Comparison of ENCODE assay signal across 20 cellular contexts in the genomic region with DNA sequence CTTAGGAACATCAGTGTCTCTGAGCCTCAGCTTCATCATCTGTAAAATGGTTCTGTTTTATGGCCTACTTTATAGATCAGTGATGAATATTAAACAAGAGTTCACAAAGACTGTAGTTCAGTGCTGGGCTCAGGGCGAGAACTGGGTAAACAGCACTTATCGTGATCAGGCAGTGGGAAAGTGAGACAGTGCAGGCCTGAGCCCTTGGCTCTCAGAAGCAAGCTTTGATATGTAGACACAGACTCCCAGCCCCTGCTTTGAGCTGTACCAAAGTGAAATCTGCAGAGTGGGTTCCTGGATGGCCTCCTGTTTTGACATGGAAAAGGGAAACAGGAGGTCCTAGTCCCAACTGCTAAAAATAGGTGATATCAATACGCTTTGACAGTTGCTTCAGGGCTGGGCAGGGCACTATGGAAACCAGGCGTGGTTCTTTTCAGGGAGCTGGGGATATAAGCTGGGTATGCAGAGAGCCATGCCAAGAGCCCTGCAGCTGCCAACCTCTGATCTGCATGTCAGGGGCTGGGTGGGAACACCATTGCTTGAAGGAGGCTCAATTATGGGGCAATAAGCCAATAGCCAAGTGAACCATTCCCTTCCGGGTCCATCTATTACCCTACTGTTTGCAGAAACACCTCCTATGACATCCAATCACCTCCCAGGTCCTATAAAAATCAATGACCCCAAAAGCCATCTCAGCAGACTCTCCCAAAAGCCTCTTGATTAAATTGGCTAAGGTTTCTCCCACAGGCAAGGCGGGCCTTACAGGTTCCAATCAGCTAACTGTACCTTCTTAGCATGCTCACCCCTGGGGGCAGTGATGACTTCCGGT. TPM values are rescaled to one million over a fixed set of nuclear protein-coding genes. Genes with fewer than 3 reads are reported as not detected.
DNase-seq lines count a peak whose midpoint lies in the region; ATAC-seq, FAIRE-seq and TF ChIP-seq lines count a peak whose summit lies in the region.
"Had no signal": no experiment of that assay in that cellular context is flagged by ENCODE, and none has a peak within 500 bp of the region (broad histone marks: within the 10 kb centered on the region; RNA-seq: fewer than 3 reads in every experiment).

No MANE protein-coding gene starts in this region.

- no peaks in the 10 kb centered on the region for H3K9me2 ChIP-seq in GM23338 (ENCODE audit: insufficient read depth)

- WGBS in pancreas, 2 donors: 37 to 41% methylated on average over 7 of the region's 7 CpGs

- H3K4me1 ChIP-seq in right atrium auricular region: peaks cover 0 to 30% of the 10 kb centered on the region in 2 donors
- H3K4me1 ChIP-seq in pancreas: peaks cover 37 to 51% (median 48%) of the 10 kb centered on the region in 3 donors
- H3K4me1 ChIP-seq in GM23338 (ENCODE audit: insufficient read depth): peaks cover 10% of the 10 kb centered on the region

- intact Hi-C loops in pancreas (cut with DNase I): no loop called here

- peaks cover 11% of the 10 kb centered on the region for H4K20me1 ChIP-seq in GM23338 (replicated peaks; ENCODE audit: insufficient read depth)

- no peak for TF ChIP-seq CTCF in right atrium auricular region (IDR thresholded peaks at IDR 0.05)
- no peak for TF ChIP-seq CTCF in pancreas (IDR thresholded peaks at IDR 0.05)
- no peak for TF ChIP-seq CTCF in GM23338 (conservative IDR thresholded peaks at IDR 0.05; ENCODE audit: low read depth in 2 of 2)
- TF ChIP-seq CTCF in glutamatergic neuron (IDR thresholded peaks at IDR 0.05; ENCODE audit: partially characterized antibody, unreplicated experiment): no peak

- ATAC-seq in pancreas (peak; percentile 44 to 65 (median 51)), GM23338 (no peak), HG03520 (IDR thresholded peaks at IDR 0.05; ENCODE audit: unreplicated experiment) (no peak)

- H3K4me3 Mint-ChIP-seq in GM23338: no peak overlapping the region
- no peak overlapping the region for H3K4me3 Mint-ChIP-seq in glutamatergic neuron (ENCODE audit: unreplicated experiment)
- H3K4me3 Mint-ChIP-seq: CD4-positive, alpha-beta memory T cell had no signal

- no peak overlapping the region for H3K4me3 ChIP-seq in right atrium auricular region
- no peak overlapping the region for H3K4me3 ChIP-seq in pancreas
- no peak overlapping the region for H3K4me3 ChIP-seq in GM23338
- H3K4me3 ChIP-seq: skin epidermis had no signal

- H3K27me3 Mint-ChIP-seq in GM23338 (ENCODE audit: insufficient read depth, low read depth, poor library complexity) (no peaks in the 10 kb centered on the region), glutamatergic neuron (ENCODE audit: unreplicated experiment) (peaks cover 2% of the 10 kb centered on the region)

- no peak overlapping the region for H3K4me2 ChIP-seq in GM23338

- H3K27me3 ChIP-seq in right atrium auricular region: no peaks in the 10 kb centered on the region
- no peaks in the 10 kb centered on the region for H3K27me3 ChIP-seq in pancreas
- H3K27me3 ChIP-seq in GM23338 (ENCODE audit: insufficient read depth): no peaks in the 10 kb centered on the region

- H3K36me3 Mint-ChIP-seq in GM23338 (ENCODE audit: low read depth): peaks cover 13% of the 10 kb centered on the region; the same call in 2 of the 3 replicates
- H3K36me3 Mint-ChIP-seq in glutamatergic neuron (ENCODE audit: unreplicated experiment): no peaks in the 10 kb centered on the region
- H3K36me3 Mint-ChIP-seq: CD4-positive, alpha-beta memory T cell had no signal

- FAIRE-seq in pancreas (lab: Jason Lieb, UNC): no peak
- FAIRE-seq: H1, islet of Langerhans had no signal

- H3K9me3 Mint-ChIP-seq in GM23338 (no peaks in the 10 kb centered on the region), glutamatergic neuron (ENCODE audit: unreplicated experiment) (no peaks in the 10 kb centered on the region)

- H3K4me1 Mint-ChIP-seq in GM23338: peaks cover 16% of the 10 kb centered on the region
- peaks cover 5% of the 10 kb centered on the region for H3K4me1 Mint-ChIP-seq in glutamatergic neuron (ENCODE audit: low read depth, unreplicated experiment)
- H3K4me1 Mint-ChIP-seq: CD4-positive, alpha-beta memory T cell had no signal

- H3K36me3 ChIP-seq in right atrium auricular region: no peaks in the 10 kb centered on the region
- no peaks in the 10 kb centered on the region for H3K36me3 ChIP-seq in pancreas
- H3K36me3 ChIP-seq in GM23338 (ENCODE audit: insufficient read depth): no peaks in the 10 kb centered on the region; the same call in 1 of the 2 replicates

- no peak overlapping the region for H2AFZ ChIP-seq in GM23338

- DNase-seq in DMS79 (lab: John Stamatoyannopoulos, UW): peak; percentile 54
- peak; percentile 52 for DNase-seq in NCI-H2196 treated with DMSO at 0.1 percent for 48 hours (lab: John Stamatoyannopoulos, UW; ENCODE audit: unreplicated experiment)
- DNase-seq in right atrium auricular region (ENCODE audit: low spot score): no peak
- peak in 4 of 6 donors; percentile 39 to 54 (median 48) for DNase-seq in pancreas
- no peak for DNase-seq in GM23338 (ENCODE audit: low spot score)
- no peak for DNase-seq in activated CD4-positive, alpha-beta T cell treated with anti-CD3 and anti-CD28 coated beads for 1 hour
- no peak for DNase-seq in glutamatergic neuron
- DNase-seq: activated CD4-positive, alpha-beta T cell treated with anti-CD3 and anti-CD28 coated beads, Interleukin-2, amount 50 U/mL, for 1 hour; activated naive CD4-positive, alpha-beta T cell treated with Interleukin-2 at 50 U/mL for 16 hours; CD4-positive, alpha-beta memory T cell; EL; head of caudate nucleus; midbrain; NCI-H2081 treated with DMSO at 0.1 percent for 48 hours; NK-92 treated with Interleukin-12 subunit alpha and Interleukin-12 subunit beta, amount 100 ng/mL, for 24 hours; stimulated activated CD4-positive, alpha-beta T cell treated with anti-CD3 and anti-CD28 coated beads, Interleukin-4, amount 100 ng/mL, for 24 hours had no signal

- no peak overlapping the region for H3K27ac Mint-ChIP-seq in GM23338
- H3K27ac Mint-ChIP-seq in glutamatergic neuron (ENCODE audit: unreplicated experiment): no peak overlapping the region
- H3K27ac Mint-ChIP-seq: CD4-positive, alpha-beta memory T cell had no signal

- H3K27ac ChIP-seq in right atrium auricular region: peak overlapping the region; percentile 32 to 62
- H3K27ac ChIP-seq in pancreas: peak overlapping the region in 2 of 4 donors; percentile 6 to 60
- H3K27ac ChIP-seq in GM23338 (ENCODE audit: low read depth): no peak overlapping the region
- H3K27ac ChIP-seq: skin epidermis had no signal

- H3K79me2 ChIP-seq in GM23338 (replicated peaks; ENCODE audit: insufficient read depth): peaks cover 37% of the 10 kb centered on the region

- no peaks in the 10 kb centered on the region for H3K9me3 ChIP-seq in right atrium auricular region
- no peaks in the 10 kb centered on the region for H3K9me3 ChIP-seq in pancreas

- no peaks in the 10 kb centered on the region for H3F3A ChIP-seq in GM23338 (replicated peaks; ENCODE audit: low read depth)

TF ChIP-seq in GM23338, 12 proteins besides CTCF, POLR2A, EP300 and RAD21 (continues in another document):
- TF ChIP-seq, protein P1, sequence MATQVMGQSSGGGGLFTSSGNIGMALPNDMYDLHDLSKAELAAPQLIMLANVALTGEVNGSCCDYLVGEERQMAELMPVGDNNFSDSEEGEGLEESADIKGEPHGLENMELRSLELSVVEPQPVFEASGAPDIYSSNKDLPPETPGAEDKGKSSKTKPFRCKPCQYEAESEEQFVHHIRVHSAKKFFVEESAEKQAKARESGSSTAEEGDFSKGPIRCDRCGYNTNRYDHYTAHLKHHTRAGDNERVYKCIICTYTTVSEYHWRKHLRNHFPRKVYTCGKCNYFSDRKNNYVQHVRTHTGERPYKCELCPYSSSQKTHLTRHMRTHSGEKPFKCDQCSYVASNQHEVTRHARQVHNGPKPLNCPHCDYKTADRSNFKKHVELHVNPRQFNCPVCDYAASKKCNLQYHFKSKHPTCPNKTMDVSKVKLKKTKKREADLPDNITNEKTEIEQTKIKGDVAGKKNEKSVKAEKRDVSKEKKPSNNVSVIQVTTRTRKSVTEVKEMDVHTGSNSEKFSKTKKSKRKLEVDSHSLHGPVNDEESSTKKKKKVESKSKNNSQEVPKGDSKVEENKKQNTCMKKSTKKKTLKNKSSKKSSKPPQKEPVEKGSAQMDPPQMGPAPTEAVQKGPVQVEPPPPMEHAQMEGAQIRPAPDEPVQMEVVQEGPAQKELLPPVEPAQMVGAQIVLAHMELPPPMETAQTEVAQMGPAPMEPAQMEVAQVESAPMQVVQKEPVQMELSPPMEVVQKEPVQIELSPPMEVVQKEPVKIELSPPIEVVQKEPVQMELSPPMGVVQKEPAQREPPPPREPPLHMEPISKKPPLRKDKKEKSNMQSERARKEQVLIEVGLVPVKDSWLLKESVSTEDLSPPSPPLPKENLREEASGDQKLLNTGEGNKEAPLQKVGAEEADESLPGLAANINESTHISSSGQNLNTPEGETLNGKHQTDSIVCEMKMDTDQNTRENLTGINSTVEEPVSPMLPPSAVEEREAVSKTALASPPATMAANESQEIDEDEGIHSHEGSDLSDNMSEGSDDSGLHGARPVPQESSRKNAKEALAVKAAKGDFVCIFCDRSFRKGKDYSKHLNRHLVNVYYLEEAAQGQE (IDR thresholded peaks at IDR 0.05; ENCODE audit: unreplicated experiment): no peak
- TF ChIP-seq POLR2AphosphoS5 (IDR thresholded peaks at IDR 0.05; ENCODE audit: low read depth) (no peak), JUNB (IDR thresholded peaks at IDR 0.05; ENCODE audit: unreplicated experiment) (no peak), ZNF114 (CRISPR knock-in tag; IDR thresholded peaks at IDR 0.05) (no peak), STAT1 (IDR thresholded peaks at IDR 0.05; ENCODE audit: unreplicated experiment) (no peak)

RNA-seq across cellular contexts. Expression of a gene that starts 45.9 kb away (rescaled TPM):
- 10 to 100 TPM; 15.3 to 30.4 TPM for total RNA-seq in right atrium auricular region
- 100 to 1,000 TPM in 1 of 6 donors, 10 to 100 TPM in 5; 78.5 to 122 (median 93.9) TPM for total RNA-seq in pancreas
- polyA plus RNA-seq in pancreas: 10 to 100 TPM; 36.8 to 37.0 TPM
- 32.2 and 34.4 TPM in 2 replicates for total RNA-seq in GM23338 (2014; rRNA removed; shearing (Covaris generic))
- 10.9 and 11.0 TPM in 2 replicates for polyA plus RNA-seq in GM23338 (2016; fragmentation: Nextera tagmentation; extraction: Ambion mirVana)
- 10.0 TPM for total RNA-seq in glutamatergic neuron (ENCODE audit: unreplicated experiment)
- total RNA-seq: CD4-positive, alpha-beta memory T cell had no signal
- polyA plus RNA-seq: CD4-positive, alpha-beta memory T cell had no signal

Comparison
In these comparisons a context has a peak if more than half of its experiments do, and no peak if none do; other contexts are left out.
1. DNase-seq: peak in DMS79 (single experiment), NCI-H2196 treated with DMSO at 0.1 percent for 48 hours (single experiment) and pancreas (4 of 6); none in right atrium auricular region (single experiment), GM23338 (single experiment), activated CD4-positive, alpha-beta T cell treated with anti-CD3 and anti-CD28 coated beads for 1 hour (single experiment) and glutamatergic neuron (single experiment).
2. ATAC-seq: peak in pancreas (4 of 4); none in GM23338 (single experiment) and HG03520 (single experiment).